Comparison of ENCODE assay signal across 34 cellular contexts in genomic region chr5:127967983-127968592, GRCh38.
"Had no signal": no experiment of that assay in that cellular context is flagged by ENCODE, and none has a peak within 500 bp of the region (broad histone marks: within the 10 kb centered on the region; RNA-seq: fewer than 3 reads in every experiment).

No MANE protein-coding gene starts in this region.

- H3K27ac Mint-ChIP-seq: activated CD4-positive, alpha-beta memory T cell treated with anti-CD3 and anti-CD28 coated beads for 36 hours; activated naive CD4-positive, alpha-beta T cell treated with anti-CD3 and anti-CD28 coated beads for 36 hours; activated naive CD8-positive, alpha-beta T cell treated with anti-CD3 and anti-CD28 coated beads for 36 hours; activated T-helper 1 cell treated with anti-CD3 and anti-CD28 coated beads, Interleukin-12 subunit alpha, Interleukin-12 subunit beta, Interleukin-2, Interleukin-4 antibody, amounts not matched to agents 30 ng/mL and 10 ng/mL and 1 ng/mL, durations not matched to agents 14 hours and 24 hours and 36 hours; mesothelial cell of epicardium; naive thymus-derived CD4-positive, alpha-beta T cell; stimulated activated memory B cell treated with anti-CD40 and anti-IgM and Interleukin-4, amounts not matched to agents 10 μg/mL and 1 μg/mL and 100 μg/mL, for 72 hours; T-helper 17 cell had no signal

- H3K4me1 ChIP-seq: adrenal gland, body of pancreas, pancreas, prostate gland, thyroid gland, upper lobe of right lung had no signal

- H3K36me3 ChIP-seq: adrenal gland, gastrocnemius medialis, pancreas, prostate gland, thyroid gland, upper lobe of right lung, WERI-Rb-1 had no signal

- H3K4me3 Mint-ChIP-seq: activated CD4-positive, alpha-beta memory T cell treated with anti-CD3 and anti-CD28 coated beads for 36 hours; activated naive CD4-positive, alpha-beta T cell treated with anti-CD3 and anti-CD28 coated beads for 36 hours; activated naive CD8-positive, alpha-beta T cell treated with anti-CD3 and anti-CD28 coated beads for 36 hours; activated T-helper 1 cell treated with anti-CD3 and anti-CD28 coated beads, Interleukin-12 subunit alpha, Interleukin-12 subunit beta, Interleukin-2, Interleukin-4 antibody, amounts not matched to agents 30 ng/mL and 10 ng/mL and 1 ng/mL, durations not matched to agents 14 hours and 24 hours and 36 hours; mesothelial cell of epicardium; naive thymus-derived CD4-positive, alpha-beta T cell; stimulated activated memory B cell treated with anti-CD40 and anti-IgM and Interleukin-4, amounts not matched to agents 10 μg/mL and 1 μg/mL and 100 μg/mL, for 72 hours; T-helper 17 cell had no signal

- H3K9me3 ChIP-seq: adrenal gland, body of pancreas, esophagus muscularis mucosa, gastrocnemius medialis, pancreas, prostate gland, stomach, thyroid gland, upper lobe of right lung had no signal

- ATAC-seq: activated CD4-positive, CD25-positive, alpha-beta regulatory T cell treated with anti-CD3 and anti-CD28 coated beads, Interleukin-2, amount 50 U/mL, for 24 hours; body of pancreas; gastrocnemius medialis; naive thymus-derived CD4-positive, alpha-beta T cell; stimulated activated memory B cell treated with anti-CD40 and anti-IgM and Interleukin-4, amounts not matched to agents 10 μg/mL and 1 μg/mL and 100 μg/mL, for 72 hours; T-helper 17 cell; upper lobe of right lung had no signal

- H3K4me3 ChIP-seq: adrenal gland, body of pancreas, esophagus muscularis mucosa, gastrocnemius medialis, pancreas, prostate gland, stomach, thyroid gland, upper lobe of right lung had no signal

- H3K9me3 Mint-ChIP-seq: activated CD4-positive, alpha-beta memory T cell treated with anti-CD3 and anti-CD28 coated beads for 36 hours; activated T-helper 1 cell treated with anti-CD3 and anti-CD28 coated beads, Interleukin-12 subunit alpha, Interleukin-12 subunit beta, Interleukin-2, Interleukin-4 antibody, amounts not matched to agents 30 ng/mL and 10 ng/mL and 1 ng/mL, durations not matched to agents 14 hours and 24 hours and 36 hours had no signal

- H3K27me3 ChIP-seq: adrenal gland, body of pancreas, esophagus muscularis mucosa, gastrocnemius medialis, pancreas, stomach, thyroid gland, upper lobe of right lung had no signal

- H3K4me1 Mint-ChIP-seq: activated naive CD8-positive, alpha-beta T cell treated with anti-CD3 and anti-CD28 coated beads for 36 hours; mesothelial cell of epicardium; stimulated activated memory B cell treated with anti-CD40 and anti-IgM and Interleukin-4, amounts not matched to agents 10 μg/mL and 1 μg/mL and 100 μg/mL, for 72 hours had no signal

- FAIRE-seq: endothelial cell of umbilical vein, islet of Langerhans, pancreas, small intestine had no signal

- H3K27me3 Mint-ChIP-seq: activated CD4-positive, alpha-beta memory T cell treated with anti-CD3 and anti-CD28 coated beads for 36 hours; activated naive CD8-positive, alpha-beta T cell treated with anti-CD3 and anti-CD28 coated beads for 36 hours; naive thymus-derived CD4-positive, alpha-beta T cell; stimulated activated memory B cell treated with anti-CD40 and anti-IgM and Interleukin-4, amounts not matched to agents 10 μg/mL and 1 μg/mL and 100 μg/mL, for 72 hours; T-helper 17 cell had no signal

- H3K27ac ChIP-seq: adrenal gland, body of pancreas, esophagus muscularis mucosa, gastrocnemius medialis, pancreas, thyroid gland, upper lobe of right lung, WERI-Rb-1 had no signal

- DNase-seq: activated CD4-positive, alpha-beta memory T cell treated with anti-CD3 and anti-CD28 coated beads for 36 hours; activated CD4-positive, alpha-beta T cell treated with anti-CD3 and anti-CD28 coated beads for 48 hours; activated CD8-positive, alpha-beta memory T cell treated with anti-CD3 and anti-CD28 coated beads, Interleukin-2, amount 50 U/mL, for 4 hours; activated effector memory CD4-positive, alpha-beta T cell treated with anti-CD3 and anti-CD28 coated beads, Interleukin-2, amount 50 U/mL, for 16 hours; activated naive CD4-positive, alpha-beta T cell treated with anti-CD3 and anti-CD28 coated beads for 36 hours; activated naive CD8-positive, alpha-beta T cell treated with anti-CD3 and anti-CD28 coated beads for 36 hours; activated T-cell treated with anti-CD3 and anti-CD28 coated beads, Interleukin-2, amount 50 U/mL, for 1 hour; adrenal gland; aorta; body of pancreas; cortex of kidney; gastrocnemius medialis; glutamatergic neuron; naive thymus-derived CD4-positive, alpha-beta T cell; nucleus accumbens; pancreas; retina; small intestine; stimulated activated CD4-positive, alpha-beta T cell treated with anti-CD3 and anti-CD28 coated beads, Interleukin-4, amount 100 ng/mL, for 24 hours; stimulated activated CD8-positive, alpha-beta memory T cell treated with anti-CD3 and anti-CD28 coated beads, Interleukin-4, amount 100 ng/mL, for 48 hours; stomach; T-helper 17 cell; T1000; thyroid gland; upper lobe of right lung; WERI-Rb-1 had no signal
